Comparison of ENCODE assay signal across 9 cellular contexts in genomic region chr5:68215208-68215887, GRCh38. TPM values are rescaled to one million over a fixed set of nuclear protein-coding genes. Genes with fewer than 3 reads are reported as not detected.
DNase-seq lines count a peak whose midpoint lies in the region; ATAC-seq, FAIRE-seq and TF ChIP-seq lines count a peak whose summit lies in the region.
"Had no signal": no experiment of that assay in that cellular context is flagged by ENCODE, and none has a peak within 500 bp of the region (broad histone marks: within the 10 kb centered on the region; RNA-seq: fewer than 3 reads in every experiment).

Gene PIK3R1 (plus strand): TSS chr5:68215756. CDS start chr5:68226676, 10,920 bp downstream.

- H3K9me3 ChIP-seq in WERI-Rb-1 (ENCODE audit: severe bottlenecking) = peaks cover 6% of the 10 kb centered on the region
- no peaks in the 10 kb centered on the region for H3K9me3 ChIP-seq in breast epithelium
- peaks cover 3% of the 10 kb centered on the region for H3K9me3 ChIP-seq in small intestine (ENCODE audit: control insufficient read depth, low read depth)

- peak; percentile 74 for DNase-seq in AG09309 (ENCODE audit: low read depth)
- peak; percentile 93 for DNase-seq in NCI-H2227 (lab: John Stamatoyannopoulos, UW; ENCODE audit: unreplicated experiment)
- peak; percentile 95 for DNase-seq in WERI-Rb-1
- peak; percentile 95 to 96 for DNase-seq in breast epithelium (ENCODE audit: low spot score in 2 of 2)
- DNase-seq in iPS-NIHi11 (ENCODE audit: low spot score) = peak; percentile 98
- peak; percentile 95 for DNase-seq in small intestine

- 0 to 1% (median 0%) methylated on average over 62 to 76 of the region's 76 CpGs for WGBS in small intestine, 3 donors

- intact Hi-C loops in breast epithelium (cut with DNase I; ENCODE audit: low total_unique reads) = no loop called here

- peak; percentile 94 for TF ChIP-seq POLR2A in GM18951 (IDR thresholded peaks at IDR 0.05; ENCODE audit: extremely low read depth, insufficient read depth, insufficient read length)
- TF ChIP-seq POLR2A in breast epithelium (IDR thresholded peaks at IDR 0.05) = peak; percentile 65

- in situ Hi-C loops in GM18951 (cut with MboI; ENCODE audit: low sequenced_read_pairs, unreplicated experiment) = no loop called here

- H3K27me3 ChIP-seq in WERI-Rb-1 (ENCODE audit: insufficient read depth, low read depth, severe bottlenecking) (no peaks in the 10 kb centered on the region), breast epithelium (no peaks in the 10 kb centered on the region), small intestine (ENCODE audit: control insufficient read depth in 2 of 2, insufficient read depth in 2 of 2, low read length in 2 of 2) (no peaks in the 10 kb centered on the region)

- H3K27ac ChIP-seq in WERI-Rb-1 = peak within 1 kb of the TSS; percentile 83
- peak within 1 kb of the TSS; percentile 98 to 99 for H3K27ac ChIP-seq in breast epithelium
- peak within 1 kb of the TSS; percentile 99 to 100 for H3K27ac ChIP-seq in small intestine (ENCODE audit: low read depth in 1 of 2, low read length in 1 of 2)

- peak; percentile 72 for ATAC-seq in HG03175 (IDR thresholded peaks at IDR 0.05; ENCODE audit: unreplicated experiment)

- peak within 1 kb of the TSS; percentile 82 for H3K4me3 ChIP-seq in AG09309 (ENCODE audit: control insufficient read depth, low read depth, low read length)
- H3K4me3 ChIP-seq in WERI-Rb-1 (ENCODE audit: low read depth, low read length) = peak within 1 kb of the TSS; percentile 94
- H3K4me3 ChIP-seq in breast epithelium = peak within 1 kb of the TSS; percentile 84 to 98 (median 96)
- H3K4me3 ChIP-seq in small intestine (ENCODE audit: low read depth in 1 of 2, low read length in 2 of 2) = peak within 1 kb of the TSS; percentile 97 to 99

- TF ChIP-seq CTCF in AG09309 (IDR thresholded peaks at IDR 0.05; ENCODE audit: control insufficient read depth, insufficient read depth, low read depth, low read length, missing control alignments) = peak; percentile 40
- peak; percentile 0; the same call in 1 of the 2 replicates for TF ChIP-seq CTCF in WERI-Rb-1 (IDR thresholded peaks at IDR 0.05; ENCODE audit: low read depth, low read length)
- TF ChIP-seq CTCF in breast epithelium (IDR thresholded peaks at IDR 0.05) = peak in 2 of 3 donors; percentile 70 to 85

- H3K4me1 ChIP-seq in breast epithelium (no peaks in the 10 kb centered on the region), small intestine (ENCODE audit: control insufficient read depth in 2 of 2, insufficient read depth in 1 of 2, low read depth in 1 of 2, low read length in 1 of 2) (peaks cover 5 to 9% of the 10 kb centered on the region in 2 donors)

- FAIRE-seq in small intestine (lab: Jason Lieb, UNC) = no peak
- FAIRE-seq: TTC549 had no signal

- H3K36me3 ChIP-seq in WERI-Rb-1 (no peaks in the 10 kb centered on the region), breast epithelium (no peaks in the 10 kb centered on the region), small intestine (ENCODE audit: control insufficient read depth in 2 of 2, insufficient read depth in 2 of 2, low read length in 2 of 2) (no peaks in the 10 kb centered on the region)

RNA-seq across cellular contexts. Expression of gene PIK3R1, which starts in this region (rescaled TPM):
- 100 to 1,000 TPM; 193 to 429 (median 275) TPM for total RNA-seq in breast epithelium
- polyA plus RNA-seq in small intestine = 10 to 100 TPM in 1 of 3 donors, 1 to 10 TPM in 2; 9.2 to 31.1 (median 9.8) TPM

Comparison
In these comparisons a context has a peak if more than half of its experiments do, and no peak if none do; other contexts are left out.
1. Peak in every context shown above with its lines: DNase-seq, ATAC-seq, H3K4me3 ChIP-seq and H3K27ac ChIP-seq.
2. CTCF ChIP-seq: peak in every context shown above with its lines; median percentile 78 in breast epithelium; 40 in AG09309; 0 in WERI-Rb-1.